Comparison of ENCODE assay signal across 28 cellular contexts in genomic region chr10:126092806-126093205, GRCh38.
DNase-seq lines count a peak whose midpoint lies in the region; ATAC-seq, FAIRE-seq and TF ChIP-seq lines count a peak whose summit lies in the region.
"Had no signal": no experiment of that assay in that cellular context is flagged by ENCODE, and none has a peak within 500 bp of the region (broad histone marks: within the 10 kb centered on the region; RNA-seq: fewer than 3 reads in every experiment).

No MANE protein-coding gene starts in this region.

- no peak for ATAC-seq in activated CD8-positive, alpha-beta memory T cell treated with anti-CD3 and anti-CD28 coated beads, Interleukin-2, amount 10 ng/mL, durations not matched to agents 7 days and 5 days
- no peak for ATAC-seq in stimulated activated naive CD8-positive, alpha-beta T cell treated with anti-CD3 and anti-CD28 coated beads, Interleukin-15, amount 100 ng/mL, for 72 hours
- no peak for ATAC-seq in GM21390 (IDR thresholded peaks at IDR 0.05; ENCODE audit: unreplicated experiment)
- ATAC-seq: activated CD8-positive, alpha-beta T cell treated with anti-CD3 and anti-CD28 coated beads for 36 hours; HCT116; Right ventricle myocardium inferior; stimulated activated naive B cell treated with anti-CD40 and anti-IgM and Interleukin-4, amounts not matched to agents 10 μg/mL and 1 μg/mL and 100 μg/mL, for 72 hours had no signal

- DNase-seq in activated CD8-positive, alpha-beta memory T cell treated with anti-CD3 and anti-CD28 coated beads, Interleukin-2, amount 50 U/mL, for 48 hours = peak; percentile 6
- no peak for DNase-seq in activated CD8-positive, alpha-beta memory T cell treated with anti-CD3 and anti-CD28 coated beads, Interleukin-2, amount 10 ng/mL, durations not matched to agents 7 days and 5 days
- DNase-seq in astrocyte (ENCODE audit: low read depth) = peak; percentile 90
- DNase-seq in islet precursor cell = peak; percentile 66
- DNase-seq in iPS-NIHi7 (ENCODE audit: extremely low spot score) = no peak
- no peak for DNase-seq in nephron progenitor cell
- no peak for DNase-seq in stimulated activated naive CD8-positive, alpha-beta T cell treated with anti-CD3 and anti-CD28 coated beads, Interleukin-15, amount 100 ng/mL, for 72 hours
- DNase-seq: activated CD4-positive, CD25-positive, alpha-beta regulatory T cell treated with anti-CD3 and anti-CD28 coated beads, Interleukin-2, amount 50 U/mL, for 72 hours; activated CD8-positive, alpha-beta T cell treated with anti-CD3 and anti-CD28 coated beads for 36 hours; activated T-cell treated with anti-CD3 and anti-CD28 coated beads, Interleukin-2, amount 50 U/mL, for 24 hours; amygdala; BE2C; central memory CD4-positive, alpha-beta T cell; NCI-H187; NCI-H526 treated with DMSO at 0.1 percent for 48 hours; small intestine; stimulated activated naive B cell treated with anti-CD40 and anti-IgM and Interleukin-4, amounts not matched to agents 10 μg/mL and 1 μg/mL and 100 μg/mL, for 72 hours; SW 1271 had no signal

- no peak for TF ChIP-seq CTCF in astrocyte (IDR thresholded peaks at IDR 0.05; ENCODE audit: insufficient read depth, low read depth, low read length)
- TF ChIP-seq CTCF in nephron progenitor cell (IDR thresholded peaks at IDR 0.05) = no peak

- no peak overlapping the region for H3K4me3 ChIP-seq in astrocyte (ENCODE audit: insufficient read depth, low read depth, low read length)
- H3K4me3 ChIP-seq: thoracic aorta had no signal

- no peak overlapping the region for H2AFZ ChIP-seq in astrocyte (ENCODE audit: low read depth, low read length)

- no peak overlapping the region for H3K27ac Mint-ChIP-seq in activated CD8-positive, alpha-beta memory T cell treated with anti-CD3 and anti-CD28 coated beads, Interleukin-2, amount 10 ng/mL, durations not matched to agents 7 days and 5 days
- H3K27ac Mint-ChIP-seq in astrocyte (ENCODE audit: unreplicated experiment) = peak overlapping the region; percentile 73
- H3K27ac Mint-ChIP-seq in nephron progenitor cell = no peak overlapping the region
- H3K27ac Mint-ChIP-seq in stimulated activated naive CD8-positive, alpha-beta T cell treated with anti-CD3 and anti-CD28 coated beads, Interleukin-15, amount 100 ng/mL, for 72 hours = no peak overlapping the region
- H3K27ac Mint-ChIP-seq: activated CD8-positive, alpha-beta T cell treated with anti-CD3 and anti-CD28 coated beads for 36 hours; activated T-cell treated with anti-CD3 and anti-CD28 coated beads, Interleukin-2, amount 50 U/mL, for 24 hours; stimulated activated naive B cell treated with anti-CD40 and anti-IgM and Interleukin-4, amounts not matched to agents 10 μg/mL and 1 μg/mL and 100 μg/mL, for 72 hours had no signal

- H3K36me3 Mint-ChIP-seq in activated CD8-positive, alpha-beta memory T cell treated with anti-CD3 and anti-CD28 coated beads, Interleukin-2, amount 10 ng/mL, durations not matched to agents 7 days and 5 days = no peaks in the 10 kb centered on the region
- H3K36me3 Mint-ChIP-seq in astrocyte (ENCODE audit: low read depth, unreplicated experiment) (peaks cover 10% of the 10 kb centered on the region), nephron progenitor cell (ENCODE audit: low read depth) (no peaks in the 10 kb centered on the region)
- H3K36me3 Mint-ChIP-seq: stimulated activated naive B cell treated with anti-CD40 and anti-IgM and Interleukin-4, amounts not matched to agents 10 μg/mL and 1 μg/mL and 100 μg/mL, for 72 hours had no signal

- no peak for FAIRE-seq in astrocyte (lab: Jason Lieb, UNC)
- FAIRE-seq: frontal cortex, HTR-8/SVneo, small intestine had no signal

- H3K4me1 Mint-ChIP-seq in activated CD8-positive, alpha-beta memory T cell treated with anti-CD3 and anti-CD28 coated beads, Interleukin-2, amount 10 ng/mL, durations not matched to agents 7 days and 5 days = no peaks in the 10 kb centered on the region
- peaks cover 33% of the 10 kb centered on the region for H3K4me1 Mint-ChIP-seq in astrocyte (ENCODE audit: low read depth, unreplicated experiment)
- H3K4me1 Mint-ChIP-seq in nephron progenitor cell = peaks cover 32% of the 10 kb centered on the region
- no peaks in the 10 kb centered on the region for H3K4me1 Mint-ChIP-seq in stimulated activated naive CD8-positive, alpha-beta T cell treated with anti-CD3 and anti-CD28 coated beads, Interleukin-15, amount 100 ng/mL, for 72 hours
- H3K4me1 Mint-ChIP-seq: stimulated activated naive B cell treated with anti-CD40 and anti-IgM and Interleukin-4, amounts not matched to agents 10 μg/mL and 1 μg/mL and 100 μg/mL, for 72 hours had no signal

- no peaks in the 10 kb centered on the region for H3K27me3 ChIP-seq in astrocyte (ENCODE audit: insufficient read depth, low read length)
- H3K27me3 ChIP-seq: BE2C, neutrophil had no signal

- H3K9me3 Mint-ChIP-seq in activated CD8-positive, alpha-beta memory T cell treated with anti-CD3 and anti-CD28 coated beads, Interleukin-2, amount 10 ng/mL, durations not matched to agents 7 days and 5 days (ENCODE audit: low read depth) = peaks cover 2% of the 10 kb centered on the region
- H3K9me3 Mint-ChIP-seq in astrocyte (ENCODE audit: unreplicated experiment) (no peaks in the 10 kb centered on the region), nephron progenitor cell (peaks cover 7% of the 10 kb centered on the region)
- no peaks in the 10 kb centered on the region for H3K9me3 Mint-ChIP-seq in stimulated activated naive CD8-positive, alpha-beta T cell treated with anti-CD3 and anti-CD28 coated beads, Interleukin-15, amount 100 ng/mL, for 72 hours
- H3K9me3 Mint-ChIP-seq: activated CD8-positive, alpha-beta T cell treated with anti-CD3 and anti-CD28 coated beads for 36 hours; activated T-cell treated with anti-CD3 and anti-CD28 coated beads, Interleukin-2, amount 50 U/mL, for 24 hours; stimulated activated naive B cell treated with anti-CD40 and anti-IgM and Interleukin-4, amounts not matched to agents 10 μg/mL and 1 μg/mL and 100 μg/mL, for 72 hours had no signal

- no peaks in the 10 kb centered on the region for H3K27me3 Mint-ChIP-seq in activated CD8-positive, alpha-beta memory T cell treated with anti-CD3 and anti-CD28 coated beads, Interleukin-2, amount 10 ng/mL, durations not matched to agents 7 days and 5 days
- no peaks in the 10 kb centered on the region for H3K27me3 Mint-ChIP-seq in astrocyte (ENCODE audit: low read depth, unreplicated experiment)
- peaks cover 9% of the 10 kb centered on the region for H3K27me3 Mint-ChIP-seq in nephron progenitor cell (ENCODE audit: low read depth, poor library complexity)
- no peaks in the 10 kb centered on the region for H3K27me3 Mint-ChIP-seq in stimulated activated naive CD8-positive, alpha-beta T cell treated with anti-CD3 and anti-CD28 coated beads, Interleukin-15, amount 100 ng/mL, for 72 hours
- H3K27me3 Mint-ChIP-seq: activated CD8-positive, alpha-beta T cell treated with anti-CD3 and anti-CD28 coated beads for 36 hours; stimulated activated naive B cell treated with anti-CD40 and anti-IgM and Interleukin-4, amounts not matched to agents 10 μg/mL and 1 μg/mL and 100 μg/mL, for 72 hours had no signal

- peak overlapping the region; percentile 47 for H3K9ac ChIP-seq in astrocyte (ENCODE audit: low read length)
- H3K9ac ChIP-seq: KMS-11 had no signal

- peak overlapping the region; percentile 11 for H3K4me2 ChIP-seq in astrocyte (ENCODE audit: low read length)
- H3K4me2 ChIP-seq: KMS-11 had no signal

- CTCF ChIA-PET in activated CD8-positive, alpha-beta memory T cell treated with anti-CD3 and anti-CD28 coated beads, Interleukin-2, amount 10 ng/mL, durations not matched to agents 7 days and 5 days (lab: Charles Lee) = no interaction called here

- H4K20me1 ChIP-seq in astrocyte (ENCODE audit: insufficient read depth, low read length) = no peaks in the 10 kb centered on the region

- H3K4me1 ChIP-seq in astrocyte (ENCODE audit: insufficient read depth, low read length) = peaks cover 42% of the 10 kb centered on the region
- H3K4me1 ChIP-seq: BE2C had no signal

- H3K9me3 ChIP-seq in astrocyte (ENCODE audit: insufficient read depth, low read depth, low read length) = no peaks in the 10 kb centered on the region
- H3K9me3 ChIP-seq: BE2C, neutrophil, thoracic aorta had no signal

- peaks cover 2% of the 10 kb centered on the region for H3K79me2 ChIP-seq in astrocyte (ENCODE audit: insufficient read depth, low read length)

- H3K27ac ChIP-seq in astrocyte (ENCODE audit: low read depth, low read length) = peak overlapping the region; percentile 88
- H3K27ac ChIP-seq: 22Rv1, epithelial cell of prostate, KMS-11, neutrophil, thoracic aorta had no signal

- H3K4me3 Mint-ChIP-seq in activated CD8-positive, alpha-beta memory T cell treated with anti-CD3 and anti-CD28 coated beads, Interleukin-2, amount 10 ng/mL, durations not matched to agents 7 days and 5 days = no peak overlapping the region
- no peak overlapping the region for H3K4me3 Mint-ChIP-seq in astrocyte (ENCODE audit: unreplicated experiment)
- H3K4me3 Mint-ChIP-seq in nephron progenitor cell = no peak overlapping the region
- no peak overlapping the region for H3K4me3 Mint-ChIP-seq in stimulated activated naive CD8-positive, alpha-beta T cell treated with anti-CD3 and anti-CD28 coated beads, Interleukin-15, amount 100 ng/mL, for 72 hours
- H3K4me3 Mint-ChIP-seq: activated CD8-positive, alpha-beta T cell treated with anti-CD3 and anti-CD28 coated beads for 36 hours; activated T-cell treated with anti-CD3 and anti-CD28 coated beads, Interleukin-2, amount 50 U/mL, for 24 hours; stimulated activated naive B cell treated with anti-CD40 and anti-IgM and Interleukin-4, amounts not matched to agents 10 μg/mL and 1 μg/mL and 100 μg/mL, for 72 hours had no signal

- H3K36me3 ChIP-seq in astrocyte (ENCODE audit: insufficient read depth, low read length) = peaks cover 17% of the 10 kb centered on the region
- H3K36me3 ChIP-seq: BE2C, neutrophil, thoracic aorta had no signal

Comparison
In these comparisons a context has a peak if more than half of its experiments do, and no peak if none do; other contexts are left out.
1. DNase-seq: peak in activated CD8-positive, alpha-beta memory T cell treated with anti-CD3 and anti-CD28 coated beads, Interleukin-2, amount 50 U/mL, for 48 hours (single experiment), astrocyte (single experiment) and islet precursor cell (single experiment); none in activated CD8-positive, alpha-beta memory T cell treated with anti-CD3 and anti-CD28 coated beads, Interleukin-2, amount 10 ng/mL, durations not matched to agents 7 days and 5 days (single experiment), iPS-NIHi7 (single experiment), nephron progenitor cell (single experiment) and stimulated activated naive CD8-positive, alpha-beta T cell treated with anti-CD3 and anti-CD28 coated beads, Interleukin-15, amount 100 ng/mL, for 72 hours (0 of 2).